In the genomic region with DNA sequence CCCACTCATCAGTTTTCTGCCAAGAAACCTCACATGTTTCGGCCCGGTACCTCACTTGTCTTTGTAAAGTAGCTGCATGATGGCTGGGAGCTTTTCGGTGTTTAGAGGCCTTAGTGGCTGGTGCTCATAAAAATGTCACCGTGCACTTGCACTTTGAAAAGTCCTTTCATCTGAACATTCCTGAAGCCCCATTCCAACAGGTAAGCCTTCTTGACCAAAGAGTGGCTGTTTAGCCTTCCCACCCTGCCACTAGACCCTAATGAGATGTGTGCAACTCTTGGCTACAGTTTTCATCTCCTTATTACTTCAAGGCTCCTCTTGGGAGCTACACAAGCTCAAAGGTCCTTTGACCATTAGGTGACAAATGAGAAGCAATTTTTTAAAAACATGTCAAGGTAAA, we compare ENCODE assay signal across 19 cellular contexts.
"Had no signal": no experiment of that assay in that cellular context is flagged by ENCODE, and none has a peak within 500 bp of the region (broad histone marks: within the 10 kb centered on the region; RNA-seq: fewer than 3 reads in every experiment).

No MANE protein-coding gene starts in this region.

- H3K36me3 ChIP-seq: esophagus muscularis mucosa, gastrocnemius medialis, heart right ventricle, left ventricle myocardium inferior, lower lobe of right lung, thoracic aorta had no signal

- H3K27ac Mint-ChIP-seq: memory B cell; stimulated activated naive B cell treated with anti-CD40 and anti-IgM and Interleukin-4, amounts not matched to agents 10 μg/mL and 1 μg/mL and 100 μg/mL, for 72 hours; stimulated activated naive CD8-positive, alpha-beta T cell treated with anti-CD3 and anti-CD28 coated beads, Interleukin-15, amount 100 ng/mL, for 72 hours had no signal

- H3K4me1 ChIP-seq: esophagus muscularis mucosa, gastrocnemius medialis, heart right ventricle, left ventricle myocardium inferior, lower lobe of right lung, parathyroid adenoma, psoas muscle had no signal

- H3K27me3 ChIP-seq: gastrocnemius medialis had no signal

- H3K9me3 Mint-ChIP-seq: stimulated activated naive B cell treated with anti-CD40 and anti-IgM and Interleukin-4, amounts not matched to agents 10 μg/mL and 1 μg/mL and 100 μg/mL, for 72 hours; stimulated activated naive CD8-positive, alpha-beta T cell treated with anti-CD3 and anti-CD28 coated beads, Interleukin-15, amount 100 ng/mL, for 72 hours; type B pancreatic cell had no signal

- H3K27me3 Mint-ChIP-seq: type B pancreatic cell had no signal

- H3K27ac ChIP-seq: esophagus muscularis mucosa, gastrocnemius medialis, heart right ventricle, left ventricle myocardium inferior, lower lobe of right lung, parathyroid adenoma, psoas muscle, thoracic aorta had no signal

- H3K9me3 ChIP-seq: esophagus muscularis mucosa, gastrocnemius medialis, heart right ventricle, left ventricle myocardium inferior, lower lobe of right lung, psoas muscle, thoracic aorta had no signal

- H3K4me1 Mint-ChIP-seq: stimulated activated naive CD8-positive, alpha-beta T cell treated with anti-CD3 and anti-CD28 coated beads, Interleukin-15, amount 100 ng/mL, for 72 hours had no signal

- H3K4me3 ChIP-seq: esophagus muscularis mucosa, gastrocnemius medialis, heart right ventricle, left ventricle myocardium inferior, lower lobe of right lung, psoas muscle, thoracic aorta had no signal

- DNase-seq: effector memory CD4-positive, alpha-beta T cell; gastrocnemius medialis; heart right ventricle; left ventricle myocardium inferior; lower lobe of right lung; midbrain; nephron progenitor cell; psoas muscle; retina; stimulated activated CD4-positive, alpha-beta T cell treated with anti-CD3 and anti-CD28 coated beads, Interleukin-2, amount 100 ng/mL, for 24 hours; stimulated activated CD4-positive, alpha-beta T cell treated with anti-CD3 and anti-CD28 coated beads, Interleukin-4, amount 100 ng/mL, for 4 hours; stimulated activated naive B cell treated with anti-CD40 and anti-IgM and Interleukin-4, amounts not matched to agents 10 μg/mL and 1 μg/mL and 100 μg/mL, for 72 hours; stimulated activated naive CD8-positive, alpha-beta T cell treated with anti-CD3 and anti-CD28 coated beads, Interleukin-15, amount 100 ng/mL, for 72 hours had no signal

- H3K4me3 Mint-ChIP-seq: memory B cell; nephron progenitor cell; stimulated activated naive B cell treated with anti-CD40 and anti-IgM and Interleukin-4, amounts not matched to agents 10 μg/mL and 1 μg/mL and 100 μg/mL, for 72 hours; stimulated activated naive CD8-positive, alpha-beta T cell treated with anti-CD3 and anti-CD28 coated beads, Interleukin-15, amount 100 ng/mL, for 72 hours; type B pancreatic cell had no signal

- ATAC-seq: gastrocnemius medialis; heart right ventricle; lower lobe of right lung; psoas muscle; sciatic nerve; stimulated activated naive B cell treated with anti-CD40 and anti-IgM and Interleukin-4, amounts not matched to agents 10 μg/mL and 1 μg/mL and 100 μg/mL, for 72 hours; stimulated activated naive CD8-positive, alpha-beta T cell treated with anti-CD3 and anti-CD28 coated beads, Interleukin-15, amount 100 ng/mL, for 72 hours had no signal

- H3K36me3 Mint-ChIP-seq: memory B cell; stimulated activated naive B cell treated with anti-CD40 and anti-IgM and Interleukin-4, amounts not matched to agents 10 μg/mL and 1 μg/mL and 100 μg/mL, for 72 hours had no signal
